28 cellular contexts compared by ENCODE assay signal in genomic region chr1:32705516-32705915, GRCh38. TPM values are rescaled to one million over a fixed set of nuclear protein-coding genes. Genes with fewer than 3 reads are reported as not detected.
"Had no signal": no experiment of that assay in that cellular context is flagged by ENCODE, and none has a peak within 500 bp of the region (broad histone marks: within the 10 kb centered on the region; RNA-seq: fewer than 3 reads in every experiment).

No MANE protein-coding gene starts in this region.

- H3K4me3 Mint-ChIP-seq: activated CD4-positive, alpha-beta T cell treated with anti-CD3 and anti-CD28 coated beads, Interleukin-2, amount 10 ng/mL, durations not matched to agents 7 days and 5 days; activated CD8-positive, alpha-beta memory T cell treated with anti-CD3 and anti-CD28 coated beads, Interleukin-2, amount 10 ng/mL, durations not matched to agents 7 days and 5 days; activated CD8-positive, alpha-beta T cell treated with anti-CD3 and anti-CD28 coated beads for 36 hours; stimulated activated naive B cell treated with anti-CD40 and anti-IgM and Interleukin-4, amounts not matched to agents 10 μg/mL and 1 μg/mL and 100 μg/mL, for 72 hours; T-cell; T-helper 2 cell treated with Interferon-gamma antibody and Interleukin-4, amounts not matched to agents 5 μg/mL and 100 μg/mL, for 36 hours had no signal

- H3K27ac ChIP-seq: brain microvascular endothelial cell had no signal

- H3K27ac Mint-ChIP-seq: activated CD4-positive, alpha-beta T cell treated with anti-CD3 and anti-CD28 coated beads, Interleukin-2, amount 10 ng/mL, durations not matched to agents 7 days and 5 days; activated CD8-positive, alpha-beta memory T cell treated with anti-CD3 and anti-CD28 coated beads, Interleukin-2, amount 10 ng/mL, durations not matched to agents 7 days and 5 days; activated CD8-positive, alpha-beta T cell treated with anti-CD3 and anti-CD28 coated beads for 36 hours; effector memory CD8-positive, alpha-beta T cell; stimulated activated naive B cell treated with anti-CD40 and anti-IgM and Interleukin-4, amounts not matched to agents 10 μg/mL and 1 μg/mL and 100 μg/mL, for 72 hours; T-cell; T-helper 2 cell treated with Interferon-gamma antibody and Interleukin-4, amounts not matched to agents 5 μg/mL and 100 μg/mL, for 36 hours had no signal

- ATAC-seq: activated CD8-positive, alpha-beta memory T cell treated with anti-CD3 and anti-CD28 coated beads, Interleukin-2, amount 10 ng/mL, durations not matched to agents 7 days and 5 days; activated CD8-positive, alpha-beta T cell treated with anti-CD3 and anti-CD28 coated beads for 36 hours; effector memory CD8-positive, alpha-beta T cell; esophagus mucosa; heart left ventricle; left cardiac atrium; mucosa of descending colon; sciatic nerve; stimulated activated naive B cell treated with anti-CD40 and anti-IgM and Interleukin-4, amounts not matched to agents 10 μg/mL and 1 μg/mL and 100 μg/mL, for 72 hours; T-cell had no signal

- H3K9me3 Mint-ChIP-seq: activated CD4-positive, alpha-beta T cell treated with anti-CD3 and anti-CD28 coated beads, Interleukin-2, amount 10 ng/mL, durations not matched to agents 7 days and 5 days; activated CD8-positive, alpha-beta T cell treated with anti-CD3 and anti-CD28 coated beads for 36 hours; effector memory CD8-positive, alpha-beta T cell; naive B cell; stimulated activated naive B cell treated with anti-CD40 and anti-IgM and Interleukin-4, amounts not matched to agents 10 μg/mL and 1 μg/mL and 100 μg/mL, for 72 hours; T-cell; T-helper 2 cell treated with Interferon-gamma antibody and Interleukin-4, amounts not matched to agents 5 μg/mL and 100 μg/mL, for 36 hours had no signal

- H3K36me3 Mint-ChIP-seq: activated CD8-positive, alpha-beta memory T cell treated with anti-CD3 and anti-CD28 coated beads, Interleukin-2, amount 10 ng/mL, durations not matched to agents 7 days and 5 days had no signal

- H3K27me3 ChIP-seq: brain microvascular endothelial cell had no signal

- FAIRE-seq: endothelial cell of umbilical vein, islet of Langerhans had no signal

- H3K4me3 ChIP-seq: heart left ventricle, mucosa of descending colon had no signal

- H3K36me3 ChIP-seq: brain microvascular endothelial cell, heart left ventricle had no signal

- H3K9me3 ChIP-seq: heart left ventricle, mucosa of descending colon had no signal

- DNase-seq: activated CD4-positive, alpha-beta T cell treated with anti-CD3 and anti-CD28 coated beads, Interleukin-2, amount 10 ng/mL, durations not matched to agents 7 days and 5 days; activated CD4-positive, CD25-positive, alpha-beta regulatory T cell treated with anti-CD3 and anti-CD28 coated beads, Interleukin-2, amount 50 U/mL, for 72 hours; activated CD8-positive, alpha-beta memory T cell treated with anti-CD3 and anti-CD28 coated beads, Interleukin-2, amount 10 ng/mL, durations not matched to agents 7 days and 5 days; activated CD8-positive, alpha-beta T cell treated with anti-CD3 and anti-CD28 coated beads for 36 hours; activated gamma-delta T cell; activated naive CD4-positive, alpha-beta T cell treated with anti-CD3 and anti-CD28 coated beads, Interleukin-2, amount 50 U/mL, for 16 hours; activated T-cell treated with anti-CD3 and anti-CD28 coated beads for 4 hours; anterior cingulate cortex; brain microvascular endothelial cell; caudate nucleus; dermis blood vessel endothelial cell; effector memory CD8-positive, alpha-beta T cell; left cardiac atrium; mesendoderm; naive B cell; nucleus accumbens; stimulated activated CD4-positive, alpha-beta T cell treated with anti-CD3 and anti-CD28 coated beads, Interleukin-2, amount 100 ng/mL, for 48 hours; stimulated activated CD8-positive, alpha-beta memory T cell treated with anti-CD3 and anti-CD28 coated beads, Interleukin-4, amount 100 ng/mL, for 48 hours; stimulated activated naive B cell treated with anti-CD40 and anti-IgM and Interleukin-4, amounts not matched to agents 10 μg/mL and 1 μg/mL and 100 μg/mL, for 72 hours; T-cell had no signal

RNA-seq across cellular contexts. Expression of gene SYNC, which starts 2.9 kb away (rescaled TPM):
- total RNA-seq: activated CD4-positive, alpha-beta T cell treated with anti-CD3 and anti-CD28 coated beads, Interleukin-2, amount 10 ng/mL, durations not matched to agents 7 days and 5 days; activated CD8-positive, alpha-beta memory T cell treated with anti-CD3 and anti-CD28 coated beads, Interleukin-2, amount 10 ng/mL, durations not matched to agents 7 days and 5 days; activated CD8-positive, alpha-beta T cell treated with anti-CD3 and anti-CD28 coated beads for 36 hours had no signal
- polyA plus RNA-seq: neural cell had no signal
